25 cellular contexts compared by ENCODE assay signal in genomic region chr15:63382966-63383710, GRCh38. TPM values are rescaled to one million over a fixed set of nuclear protein-coding genes. Genes with fewer than 3 reads are reported as not detected.
DNase-seq lines count a peak whose midpoint lies in the region; ATAC-seq and TF ChIP-seq lines count a peak whose summit lies in the region.
"Had no signal": no experiment of that assay in that cellular context is flagged by ENCODE, and none has a peak within 500 bp of the region (broad histone marks: within the 10 kb centered on the region; RNA-seq: fewer than 3 reads in every experiment).

No MANE protein-coding gene starts in this region.

- RAD21 ChIA-PET in HCT116 (lab: Charles Lee; ENCODE audit: low non-redundant PET in 1 of 2, low total read pairs in 2 of 2, uncharacterized antibody in 2 of 2, unreplicated experiment in 2 of 2), result no interaction called here

- no peak for TF ChIP-seq RAD21 in HCT116 (IDR thresholded peaks at IDR 0.05; ENCODE audit: low read depth)

- H3K4me2 ChIP-seq in HCT116 (ENCODE audit: low read length) (peak overlapping the region; percentile 27; the same call in 1 of the 2 replicates), neural progenitor cell (no peak overlapping the region)

- ATAC-seq in HCT116 (no peak), HG03469 (IDR thresholded peaks at IDR 0.05; ENCODE audit: unreplicated experiment) (no peak)
- peak; percentile 63 for ATAC-seq in activated T-helper 17 cell treated with anti-CD3 and anti-CD28 coated beads, Interleukin-2, amount 50 U/mL, for 72 hours (replicated peaks)
- ATAC-seq: left cardiac atrium; stimulated activated naive CD8-positive, alpha-beta T cell treated with anti-CD3 and anti-CD28 coated beads, Interleukin-15, Interleukin-2, amounts not matched to agents 100 U/mL and 50 U/mL, for 24 hours had no signal

- H3K9me2 ChIP-seq in HCT116 (ENCODE audit: insufficient read depth), result no peaks in the 10 kb centered on the region

- H2AFZ ChIP-seq in HCT116 (ENCODE audit: low read depth, low read length, poor library complexity, severe bottlenecking), result no peak overlapping the region
- H2AFZ ChIP-seq in neural progenitor cell (replicated peaks), result no peak overlapping the region

- no peaks in the 10 kb centered on the region for H3K79me2 ChIP-seq in HCT116 (ENCODE audit: insufficient read depth, low read length)
- no peaks in the 10 kb centered on the region for H3K79me2 ChIP-seq in neural progenitor cell (ENCODE audit: low read depth)

- H3K4me1 Mint-ChIP-seq in activated CD4-positive, alpha-beta T cell treated with anti-CD3 and anti-CD28 coated beads, Interleukin-2, amount 10 ng/mL, durations not matched to agents 24 days and 14 days, result peaks cover 24% of the 10 kb centered on the region
- H3K4me1 Mint-ChIP-seq in activated T-helper 17 cell treated with anti-CD3 and anti-CD28 coated beads, Interleukin-2, amount 50 U/mL, for 72 hours, result no peaks in the 10 kb centered on the region
- peaks cover 35% of the 10 kb centered on the region for H3K4me1 Mint-ChIP-seq in neural progenitor cell

- POLR2A ChIA-PET in HCT116 (lab: Charles Lee), result no interaction called here

- H3K27me3 ChIP-seq in HCT116 (ENCODE audit: insufficient read depth, low read length) (peaks cover 4% of the 10 kb centered on the region; the same call in 1 of the 2 replicates), neural progenitor cell (peaks cover 58% of the 10 kb centered on the region), uterus (no peaks in the 10 kb centered on the region)
- H3K27me3 ChIP-seq: testis had no signal

- TF ChIP-seq CTCF in HCT116 (IDR thresholded peaks at IDR 0.05 in 2 of 3, conservative IDR thresholded peaks at IDR 0.05 in 1 of 3; ENCODE audit: borderline replicate concordance in 1 of 3, insufficient read depth in 1 of 3, low read depth in 2 of 3, low read length in 2 of 3) (no peak), neural progenitor cell (IDR thresholded peaks at IDR 0.05) (no peak), uterus (IDR thresholded peaks at IDR 0.05) (no peak)

- peak overlapping the region; percentile 13 for H3K4me3 Mint-ChIP-seq in activated CD4-positive, alpha-beta T cell treated with anti-CD3 and anti-CD28 coated beads, Interleukin-2, amount 10 ng/mL, durations not matched to agents 24 days and 14 days
- no peak overlapping the region for H3K4me3 Mint-ChIP-seq in activated T-helper 17 cell treated with anti-CD3 and anti-CD28 coated beads, Interleukin-2, amount 50 U/mL, for 72 hours
- peak overlapping the region; percentile 35 for H3K4me3 Mint-ChIP-seq in neural progenitor cell
- H3K4me3 Mint-ChIP-seq: activated CD4-positive, alpha-beta T cell treated with anti-CD3 and anti-CD28 coated beads, Interleukin-2, amount 10 ng/mL, durations not matched to agents 7 days and 5 days; CD4-positive, CD25-positive, alpha-beta regulatory T cell; central memory CD8-positive, alpha-beta T cell had no signal

- H3F3A ChIP-seq in neural progenitor cell (ENCODE audit: low read depth), result no peaks in the 10 kb centered on the region

- peaks cover 62% of the 10 kb centered on the region for H3K27me3 Mint-ChIP-seq in activated CD4-positive, alpha-beta T cell treated with anti-CD3 and anti-CD28 coated beads, Interleukin-2, amount 10 ng/mL, durations not matched to agents 24 days and 14 days
- peaks cover 63% of the 10 kb centered on the region for H3K27me3 Mint-ChIP-seq in activated T-helper 17 cell treated with anti-CD3 and anti-CD28 coated beads, Interleukin-2, amount 50 U/mL, for 72 hours
- peaks cover 28% of the 10 kb centered on the region for H3K27me3 Mint-ChIP-seq in neural progenitor cell (ENCODE audit: insufficient read depth, low read depth)

- BruUV-seq in HCT116 (replicated peaks; lab: Mats Ljungman, UMichigan), result no TSS peak

- H3K4me1 ChIP-seq in HCT116 (ENCODE audit: control insufficient read depth in 1 of 2, insufficient read depth in 2 of 2, low read length in 2 of 2), result peaks cover 7 to 41% of the 10 kb centered on the region in 2 experiments; a peak in 3 of 4 replicates
- peaks cover 17% of the 10 kb centered on the region for H3K4me1 ChIP-seq in neural progenitor cell
- H3K4me1 ChIP-seq in uterus, result no peaks in the 10 kb centered on the region

- no peak overlapping the region for H3K4me3 ChIP-seq in HCT116 (replicated peaks in 1 of 2; ENCODE audit: low read depth in 1 of 2, low read length in 2 of 2)
- H3K4me3 ChIP-seq in neural progenitor cell, result no peak overlapping the region
- H3K4me3 ChIP-seq in uterus, result no peak overlapping the region
- H3K4me3 ChIP-seq: testis had no signal

- H3K36me3 Mint-ChIP-seq in activated CD4-positive, alpha-beta T cell treated with anti-CD3 and anti-CD28 coated beads, Interleukin-2, amount 10 ng/mL, durations not matched to agents 24 days and 14 days (ENCODE audit: low read depth), result no peaks in the 10 kb centered on the region
- no peaks in the 10 kb centered on the region for H3K36me3 Mint-ChIP-seq in activated T-helper 17 cell treated with anti-CD3 and anti-CD28 coated beads, Interleukin-2, amount 50 U/mL, for 72 hours (ENCODE audit: low read depth)
- no peaks in the 10 kb centered on the region for H3K36me3 Mint-ChIP-seq in neural progenitor cell
- H3K36me3 Mint-ChIP-seq: activated naive CD4-positive, alpha-beta T cell treated with anti-CD3 and anti-CD28 coated beads, Interleukin-2, amount 50 U/mL, for 24 hours; CD4-positive, CD25-positive, alpha-beta regulatory T cell had no signal

- CTCF ChIA-PET in HCT116 (lab: Charles Lee), result no interaction called here

- H3K36me3 ChIP-seq in HCT116 (ENCODE audit: control insufficient read depth in 1 of 2, insufficient read depth in 2 of 2, low read length in 2 of 2) (no peaks in the 10 kb centered on the region), neural progenitor cell (no peaks in the 10 kb centered on the region), uterus (no peaks in the 10 kb centered on the region)

- H3K9ac ChIP-seq in HCT116 (ENCODE audit: low read length), result no peak overlapping the region
- H3K9ac ChIP-seq in neural progenitor cell, result no peak overlapping the region

- intact Hi-C loops in activated CD4-positive, alpha-beta T cell treated with anti-CD3 and anti-CD28 coated beads, Interleukin-2, amount 10 ng/mL, durations not matched to agents 24 days and 14 days (cut with micrococcal nuclease), result no loop called here
- intact Hi-C loops in HCT116 (cut with micrococcal nuclease), result no loop called here
- intact Hi-C loops in uterus (cut with DNase I; ENCODE audit: low total_unique reads), result no loop called here

- H3K9me3 Mint-ChIP-seq in activated CD4-positive, alpha-beta T cell treated with anti-CD3 and anti-CD28 coated beads, Interleukin-2, amount 10 ng/mL, durations not matched to agents 24 days and 14 days, result peaks cover 6% of the 10 kb centered on the region
- no peaks in the 10 kb centered on the region for H3K9me3 Mint-ChIP-seq in activated T-helper 17 cell treated with anti-CD3 and anti-CD28 coated beads, Interleukin-2, amount 50 U/mL, for 72 hours
- no peaks in the 10 kb centered on the region for H3K9me3 Mint-ChIP-seq in neural progenitor cell
- H3K9me3 Mint-ChIP-seq: activated naive CD4-positive, alpha-beta T cell treated with anti-CD3 and anti-CD28 coated beads, Interleukin-2, amount 50 U/mL, for 24 hours; central memory CD8-positive, alpha-beta T cell; H9 had no signal

- H4K20me1 ChIP-seq in HCT116 (ENCODE audit: insufficient read depth), result no peaks in the 10 kb centered on the region
- no peaks in the 10 kb centered on the region for H4K20me1 ChIP-seq in neural progenitor cell (ENCODE audit: low read depth)

- TF ChIP-seq POLR2A in HCT116 (IDR thresholded peaks at IDR 0.05; ENCODE audit: borderline replicate concordance, extremely low read depth, insufficient read depth, insufficient read length), result no peak
- TF ChIP-seq POLR2A in uterus (IDR thresholded peaks at IDR 0.05), result no peak

- H3K27ac ChIP-seq in HCT116 (ENCODE audit: low read depth, low read length) (no peak overlapping the region), neural progenitor cell (no peak overlapping the region), uterus (no peak overlapping the region)
- H3K27ac ChIP-seq: testis had no signal

- no peak for DNase-seq in activated CD4-positive, alpha-beta T cell treated with anti-CD3 and anti-CD28 coated beads, Interleukin-2, amount 10 ng/mL, durations not matched to agents 24 days and 14 days
- DNase-seq in activated CD4-positive, alpha-beta T cell treated with anti-CD3 and anti-CD28 coated beads, Interleukin-2, amount 50 U/mL, for 48 hours, result no peak
- no peak for DNase-seq in HCT116 (ENCODE audit: low read depth, low spot score)
- DNase-seq in neural progenitor cell (ENCODE audit: low spot score), result no peak
- DNase-seq in medulla oblongata (ENCODE audit: extremely low spot score), result no peak
- no peak for DNase-seq in uterus
- DNase-seq: activated CD4-positive, alpha-beta T cell treated with anti-CD3 and anti-CD28 coated beads, Interleukin-2, amount 10 ng/mL, durations not matched to agents 7 days and 5 days; aorta; CD4-positive, CD25-positive, alpha-beta regulatory T cell; GDM1; H9; hippocampal formation; Kasumi-1; left cardiac atrium; mesenchymal stem cell; NCI-H510A; stimulated activated CD4-positive, alpha-beta T cell treated with anti-CD3 and anti-CD28 coated beads, Interleukin-15, amount 100 ng/mL, for 24 hours; stimulated activated naive CD8-positive, alpha-beta T cell treated with anti-CD3 and anti-CD28 coated beads, Interleukin-15, Interleukin-2, amounts not matched to agents 100 U/mL and 50 U/mL, for 24 hours; T-helper 9 cell; testis had no signal

- no peak overlapping the region for H3K27ac Mint-ChIP-seq in activated CD4-positive, alpha-beta T cell treated with anti-CD3 and anti-CD28 coated beads, Interleukin-2, amount 10 ng/mL, durations not matched to agents 24 days and 14 days
- no peak overlapping the region for H3K27ac Mint-ChIP-seq in activated T-helper 17 cell treated with anti-CD3 and anti-CD28 coated beads, Interleukin-2, amount 50 U/mL, for 72 hours
- no peak overlapping the region for H3K27ac Mint-ChIP-seq in neural progenitor cell
- H3K27ac Mint-ChIP-seq: activated CD4-positive, alpha-beta T cell treated with anti-CD3 and anti-CD28 coated beads, Interleukin-2, amount 10 ng/mL, durations not matched to agents 7 days and 5 days; activated naive CD4-positive, alpha-beta T cell treated with anti-CD3 and anti-CD28 coated beads, Interleukin-2, amount 50 U/mL, for 24 hours; activated T-helper 1 cell treated with anti-CD3 and anti-CD28 coated beads, Interleukin-12 subunit alpha, Interleukin-12 subunit beta, Interleukin-2, Interleukin-4 antibody, amounts not matched to agents 30 ng/mL and 10 ng/mL and 1 ng/mL, durations not matched to agents 14 hours and 24 hours and 36 hours; CD4-positive, CD25-positive, alpha-beta regulatory T cell; H9 had no signal

- H3K9me3 ChIP-seq in HCT116 (ENCODE audit: control insufficient read depth in 1 of 2, insufficient read depth in 1 of 2, low read depth in 1 of 2, low read length in 2 of 2) (no peaks in the 10 kb centered on the region), neural progenitor cell (ENCODE audit: low read depth) (no peaks in the 10 kb centered on the region), uterus (no peaks in the 10 kb centered on the region)
- H3K9me3 ChIP-seq: testis had no signal

RNA-seq across cellular contexts. Expression of gene CA12, which starts 1.5 kb away (rescaled TPM):
- 0.43 and 0.63 TPM in 2 replicates for total RNA-seq in activated CD4-positive, alpha-beta T cell treated with anti-CD3 and anti-CD28 coated beads, Interleukin-2, amount 10 ng/mL, durations not matched to agents 24 days and 14 days
- 1.8 TPM for total RNA-seq in HCT116 (2021; ENCODE audit: unreplicated experiment)
- 2.0 TPM in 2 replicates for polyA plus RNA-seq in HCT116 (2012)
- 1 to 10 TPM in 1 of 2 donors, under 1 TPM in 1; 0.15 to 1.0 TPM for total RNA-seq in activated T-helper 17 cell treated with anti-CD3 and anti-CD28 coated beads, Interleukin-2, amount 50 U/mL, for 72 hours
- 0.45 and 0.81 TPM in 2 replicates for total RNA-seq in neural progenitor cell (ENCODE audit: low replicate concordance)
- total RNA-seq in uterus, result 10 to 100 TPM in 1 of 4 donors, 1 to 10 TPM in 2, under 1 TPM in 1; 0.29 to 11.8 (median 8.0) TPM
- total RNA-seq: activated CD4-positive, alpha-beta T cell treated with anti-CD3 and anti-CD28 coated beads, Interleukin-2, amount 10 ng/mL, durations not matched to agents 7 days and 5 days; CD4-positive, CD25-positive, alpha-beta regulatory T cell had no signal
- polyA plus RNA-seq: CD4-positive, CD25-positive, alpha-beta regulatory T cell had no signal
